ENCODE assay signal across 2 cellular contexts in the genomic region with DNA sequence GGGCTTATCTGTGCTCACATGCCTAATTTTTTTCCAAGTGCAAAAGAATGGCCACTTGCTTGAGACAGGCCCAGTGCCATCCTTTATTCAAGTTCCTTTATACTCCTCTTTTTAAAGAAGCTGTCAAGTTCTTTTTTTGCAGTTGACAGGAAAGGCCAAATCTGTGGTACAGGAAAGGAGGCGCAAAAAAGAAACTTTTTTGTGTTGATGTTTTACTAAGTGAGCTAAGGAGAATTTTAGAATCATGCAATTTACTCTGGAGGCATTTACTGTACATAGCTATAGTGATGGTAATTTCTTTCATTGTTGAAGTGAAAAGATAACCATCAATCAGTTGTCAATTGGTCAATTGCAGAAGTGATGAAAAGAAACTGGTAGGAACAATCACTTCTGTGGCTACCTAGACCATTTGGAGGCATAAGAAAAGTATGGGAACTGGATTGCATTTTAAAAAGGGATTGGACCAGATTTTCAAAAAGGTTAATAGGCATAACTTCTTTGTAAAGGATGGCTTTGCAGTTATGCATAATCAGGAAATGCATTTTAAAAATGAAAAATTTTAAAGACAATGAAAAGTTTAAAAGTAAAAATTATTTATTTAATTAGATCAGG.
TF ChIP-seq lines count a peak whose summit lies in the region.

No MANE protein-coding gene starts in this region.

TF ChIP-seq in HepG2, 621 proteins besides CTCF, POLR2A, EP300 and RAD21:
- TF ChIP-seq, protein P1, sequence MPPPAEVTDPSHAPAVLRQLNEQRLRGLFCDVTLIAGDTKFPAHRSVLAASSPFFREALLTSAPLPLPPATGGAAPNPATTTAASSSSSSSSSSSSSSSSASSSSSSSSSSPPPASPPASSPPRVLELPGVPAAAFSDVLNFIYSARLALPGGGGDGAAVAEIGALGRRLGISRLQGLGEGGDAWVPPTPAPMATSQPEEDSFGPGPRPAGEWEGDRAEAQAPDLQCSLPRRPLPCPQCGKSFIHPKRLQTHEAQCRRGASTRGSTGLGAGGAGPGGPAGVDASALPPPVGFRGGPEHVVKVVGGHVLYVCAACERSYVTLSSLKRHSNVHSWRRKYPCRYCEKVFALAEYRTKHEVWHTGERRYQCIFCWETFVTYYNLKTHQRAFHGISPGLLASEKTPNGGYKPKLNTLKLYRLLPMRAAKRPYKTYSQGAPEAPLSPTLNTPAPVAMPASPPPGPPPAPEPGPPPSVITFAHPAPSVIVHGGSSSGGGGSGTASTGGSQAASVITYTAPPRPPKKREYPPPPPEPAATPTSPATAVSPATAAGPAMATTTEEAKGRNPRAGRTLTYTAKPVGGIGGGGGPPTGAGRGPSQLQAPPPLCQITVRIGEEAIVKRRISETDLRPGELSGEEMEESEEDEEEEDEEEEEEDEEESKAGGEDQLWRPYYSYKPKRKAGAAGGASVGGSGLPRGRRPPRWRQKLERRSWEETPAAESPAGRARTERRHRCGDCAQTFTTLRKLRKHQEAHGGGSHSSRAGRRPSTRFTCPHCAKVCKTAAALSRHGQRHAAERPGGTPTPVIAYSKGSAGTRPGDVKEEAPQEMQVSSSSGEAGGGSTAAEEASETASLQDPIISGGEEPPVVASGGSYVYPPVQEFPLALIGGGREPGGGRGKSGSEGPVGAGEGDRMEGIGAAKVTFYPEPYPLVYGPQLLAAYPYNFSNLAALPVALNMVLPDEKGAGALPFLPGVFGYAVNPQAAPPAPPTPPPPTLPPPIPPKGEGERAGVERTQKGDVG (CRISPR knock-in tag; IDR thresholded peaks at IDR 0.05; ENCODE audit: borderline replicate concordance) = no peak
- TF ChIP-seq, protein P2, sequence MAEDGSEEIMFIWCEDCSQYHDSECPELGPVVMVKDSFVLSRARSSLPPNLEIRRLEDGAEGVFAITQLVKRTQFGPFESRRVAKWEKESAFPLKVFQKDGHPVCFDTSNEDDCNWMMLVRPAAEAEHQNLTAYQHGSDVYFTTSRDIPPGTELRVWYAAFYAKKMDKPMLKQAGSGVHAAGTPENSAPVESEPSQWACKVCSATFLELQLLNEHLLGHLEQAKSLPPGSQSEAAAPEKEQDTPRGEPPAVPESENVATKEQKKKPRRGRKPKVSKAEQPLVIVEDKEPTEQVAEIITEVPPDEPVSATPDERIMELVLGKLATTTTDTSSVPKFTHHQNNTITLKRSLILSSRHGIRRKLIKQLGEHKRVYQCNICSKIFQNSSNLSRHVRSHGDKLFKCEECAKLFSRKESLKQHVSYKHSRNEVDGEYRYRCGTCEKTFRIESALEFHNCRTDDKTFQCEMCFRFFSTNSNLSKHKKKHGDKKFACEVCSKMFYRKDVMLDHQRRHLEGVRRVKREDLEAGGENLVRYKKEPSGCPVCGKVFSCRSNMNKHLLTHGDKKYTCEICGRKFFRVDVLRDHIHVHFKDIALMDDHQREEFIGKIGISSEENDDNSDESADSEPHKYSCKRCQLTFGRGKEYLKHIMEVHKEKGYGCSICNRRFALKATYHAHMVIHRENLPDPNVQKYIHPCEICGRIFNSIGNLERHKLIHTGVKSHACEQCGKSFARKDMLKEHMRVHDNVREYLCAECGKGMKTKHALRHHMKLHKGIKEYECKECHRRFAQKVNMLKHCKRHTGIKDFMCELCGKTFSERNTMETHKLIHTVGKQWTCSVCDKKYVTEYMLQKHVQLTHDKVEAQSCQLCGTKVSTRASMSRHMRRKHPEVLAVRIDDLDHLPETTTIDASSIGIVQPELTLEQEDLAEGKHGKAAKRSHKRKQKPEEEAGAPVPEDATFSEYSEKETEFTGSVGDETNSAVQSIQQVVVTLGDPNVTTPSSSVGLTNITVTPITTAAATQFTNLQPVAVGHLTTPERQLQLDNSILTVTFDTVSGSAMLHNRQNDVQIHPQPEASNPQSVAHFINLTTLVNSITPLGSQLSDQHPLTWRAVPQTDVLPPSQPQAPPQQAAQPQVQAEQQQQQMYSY (CRISPR knock-in tag; IDR thresholded peaks at IDR 0.05) = peak; percentile 68; the same call in 1 of the 2 replicates

TF ChIP-seq in H1, 55 proteins besides CTCF, POLR2A, EP300 and RAD21 (continued from another document):
- TF ChIP-seq SIX5 (IDR thresholded peaks at IDR 0.05; ENCODE audit: low read depth, low read length) (no peak), KDM1A (IDR thresholded peaks at IDR 0.05; ENCODE audit: borderline replicate concordance, low read length) (no peak), CHD2 (IDR thresholded peaks at IDR 0.05; ENCODE audit: low read length) (no peak), GABPA (IDR thresholded peaks at IDR 0.05; ENCODE audit: borderline replicate concordance, insufficient read depth, low read length) (no peak), JUND (IDR thresholded peaks at IDR 0.05; ENCODE audit: low read length) (no peak), SP4 (IDR thresholded peaks at IDR 0.05; ENCODE audit: low read length) (no peak), SP1 (IDR thresholded peaks at IDR 0.05; ENCODE audit: low read depth, low read length) (peak; percentile 94), ZNF274 (IDR thresholded peaks at IDR 0.05; ENCODE audit: borderline replicate concordance, extremely low read depth, low read length) (no peak), NANOG (IDR thresholded peaks at IDR 0.05; ENCODE audit: insufficient read depth, low read depth, low read length, poor library complexity, severe bottlenecking) (peak; percentile 9), SAP30 (IDR thresholded peaks at IDR 0.05; ENCODE audit: insufficient read depth, insufficient replicate concordance, low read length) (no peak), PHF8 (conservative IDR thresholded peaks at IDR 0.05; ENCODE audit: low read depth, low read length) (no peak)
- TF ChIP-seq, protein P3, sequence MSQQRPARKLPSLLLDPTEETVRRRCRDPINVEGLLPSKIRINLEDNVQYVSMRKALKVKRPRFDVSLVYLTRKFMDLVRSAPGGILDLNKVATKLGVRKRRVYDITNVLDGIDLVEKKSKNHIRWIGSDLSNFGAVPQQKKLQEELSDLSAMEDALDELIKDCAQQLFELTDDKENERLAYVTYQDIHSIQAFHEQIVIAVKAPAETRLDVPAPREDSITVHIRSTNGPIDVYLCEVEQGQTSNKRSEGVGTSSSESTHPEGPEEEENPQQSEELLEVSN (IDR thresholded peaks at IDR 0.05) = no peak
